Comparison of ENCODE assay signal across 17 cellular contexts in genomic region chr11:77207019-77207485, GRCh38.
DNase-seq lines count a peak whose midpoint lies in the region; ATAC-seq and TF ChIP-seq lines count a peak whose summit lies in the region.
"Had no signal": no experiment of that assay in that cellular context is flagged by ENCODE, and none has a peak within 500 bp of the region (broad histone marks: within the 10 kb centered on the region; RNA-seq: fewer than 3 reads in every experiment).

No MANE protein-coding gene starts in this region.

- no peak overlapping the region for H2BK20ac ChIP-seq in H9 (ENCODE audit: low read depth, low read length, poor library complexity, severe bottlenecking)

- H3K56ac ChIP-seq in H9 (ENCODE audit: insufficient read length, low read depth, low read length), result no peak overlapping the region

- CTCF ChIA-PET in PC-3 (lab: Charles Lee), result no interaction called here
- CTCF ChIA-PET in activated naive CD4-positive, alpha-beta T cell treated with anti-CD3 and anti-CD28 coated beads for 36 hours (lab: Charles Lee), result no interaction called here

- H3K9me3 ChIP-seq in heart left ventricle, result no peaks in the 10 kb centered on the region
- no peaks in the 10 kb centered on the region for H3K9me3 ChIP-seq in H9 (ENCODE audit: control insufficient read depth, low read depth, low read length)
- no peaks in the 10 kb centered on the region for H3K9me3 ChIP-seq in PC-3 (ENCODE audit: low read length)
- H3K9me3 ChIP-seq: SJCRH30 had no signal

- POLR2A ChIA-PET in PC-3 (lab: Charles Lee; ENCODE audit: unreplicated experiment), result no interaction called here

- TF ChIP-seq CTCF in heart left ventricle (IDR thresholded peaks at IDR 0.05) (no peak), H9 (conservative IDR thresholded peaks at IDR 0.05) (no peak), glutamatergic neuron (IDR thresholded peaks at IDR 0.05; ENCODE audit: partially characterized antibody, unreplicated experiment) (no peak), PC-3 (conservative IDR thresholded peaks at IDR 0.05; ENCODE audit: low read depth, low read length) (no peak)

- H3K27ac Mint-ChIP-seq in H9 (no peak overlapping the region), glutamatergic neuron (ENCODE audit: unreplicated experiment) (no peak overlapping the region)
- no peak overlapping the region for H3K27ac Mint-ChIP-seq in activated naive CD4-positive, alpha-beta T cell treated with anti-CD3 and anti-CD28 coated beads for 36 hours
- H3K27ac Mint-ChIP-seq: B cell; CD8-positive, alpha-beta T cell had no signal

- H4K5ac ChIP-seq in H9 (ENCODE audit: insufficient read length, low read depth, low read length), result no peak overlapping the region

- no peak overlapping the region for H4K8ac ChIP-seq in H9 (replicated peaks; ENCODE audit: insufficient read length, low read depth, low read length)

- H2BK15ac ChIP-seq in H9 (ENCODE audit: low read depth, low read length), result no peak overlapping the region

- H2BK120ac ChIP-seq in H9 (ENCODE audit: low read depth, low read length, poor library complexity, severe bottlenecking), result no peak overlapping the region

- H3K23ac ChIP-seq in H9 (ENCODE audit: insufficient read length, low read depth, low read length), result no peak overlapping the region

- H3K27ac ChIP-seq in heart left ventricle (no peak overlapping the region), H9 (ENCODE audit: insufficient read length, low read depth, low read length) (no peak overlapping the region), PC-3 (ENCODE audit: low read length) (no peak overlapping the region)
- H3K27ac ChIP-seq: RWPE1, SJCRH30 had no signal

- H4K91ac ChIP-seq in H9 (ENCODE audit: insufficient read length, low read depth, low read length), result no peak overlapping the region

- 84 to 93% (median 84%) methylated on average over 8 to 10 of the region's 10 CpGs for WGBS in heart left ventricle, 4 donors
- WGBS in H9 (ENCODE audit: extremely low coverage, insufficient read length, low lambda C conversion rate), result no CpG with 5 or more reads among the region's 10 CpGs

- H3T11ph ChIP-seq in H9 (ENCODE audit: low read length), result no peak overlapping the region

- peaks cover 0 to 2% of the 10 kb centered on the region in 2 experiments; a peak in 2 of 4 replicates for H3K4me1 Mint-ChIP-seq in H9
- no peaks in the 10 kb centered on the region for H3K4me1 Mint-ChIP-seq in glutamatergic neuron (ENCODE audit: low read depth, unreplicated experiment)
- no peaks in the 10 kb centered on the region for H3K4me1 Mint-ChIP-seq in activated naive CD4-positive, alpha-beta T cell treated with anti-CD3 and anti-CD28 coated beads for 36 hours (ENCODE audit: low read depth)
- H3K4me1 Mint-ChIP-seq: B cell had no signal

- intact Hi-C loops in cardiac septum (cut with DNase I) (no loop called here), heart left ventricle (cut with DNase I) (no loop called here), PC-3 (cut with micrococcal nuclease) (no loop called here)
- intact Hi-C loops in activated naive CD4-positive, alpha-beta T cell treated with anti-CD3 and anti-CD28 coated beads for 36 hours (cut with micrococcal nuclease), result no loop called here

- H3K9ac ChIP-seq in H9 (ENCODE audit: extremely low read depth, insufficient read length, low read length), result no peak overlapping the region
- H3K9ac ChIP-seq in PC-3 (ENCODE audit: low read length), result no peak overlapping the region

- H3K4me2 ChIP-seq in H9 (ENCODE audit: insufficient read depth, insufficient read length, low read length), result no peak overlapping the region
- H3K4me2 ChIP-seq in PC-3 (ENCODE audit: low read length), result no peak overlapping the region

- H3K27me3 Mint-ChIP-seq in H9 (ENCODE audit: low read depth), result peaks cover 1% of the 10 kb centered on the region; the same call in 1 of the 2 replicates
- peaks cover 6% of the 10 kb centered on the region for H3K27me3 Mint-ChIP-seq in glutamatergic neuron (ENCODE audit: unreplicated experiment)
- H3K27me3 Mint-ChIP-seq in activated naive CD4-positive, alpha-beta T cell treated with anti-CD3 and anti-CD28 coated beads for 36 hours (ENCODE audit: low read depth), result no peaks in the 10 kb centered on the region
- H3K27me3 Mint-ChIP-seq: B cell had no signal

- H3K9me3 Mint-ChIP-seq in H9, result no peaks in the 10 kb centered on the region
- H3K9me3 Mint-ChIP-seq in glutamatergic neuron (ENCODE audit: unreplicated experiment), result peaks cover 6% of the 10 kb centered on the region
- H3K9me3 Mint-ChIP-seq in activated naive CD4-positive, alpha-beta T cell treated with anti-CD3 and anti-CD28 coated beads for 36 hours, result no peaks in the 10 kb centered on the region
- H3K9me3 Mint-ChIP-seq: CD8-positive, alpha-beta T cell had no signal

- no peak overlapping the region for H2AFZ ChIP-seq in H9 (ENCODE audit: low read length)
- H2AFZ ChIP-seq in PC-3 (ENCODE audit: low read length), result no peak overlapping the region

- no TSS peak for BruUV-seq in PC-3 (replicated peaks; lab: Mats Ljungman, UMichigan)

- no peak overlapping the region for H3K4ac ChIP-seq in H9 (ENCODE audit: low read depth, low read length)

- no peak overlapping the region for H2AK5ac ChIP-seq in H9 (ENCODE audit: insufficient read length, low read length)

- H3K23me2 ChIP-seq in H9 (ENCODE audit: insufficient read length, low read depth, low read length, poor library complexity, severe bottlenecking), result no peaks in the 10 kb centered on the region

- H3K14ac ChIP-seq in H9 (ENCODE audit: insufficient read depth, low read length), result no peak overlapping the region

- no peaks in the 10 kb centered on the region for H3K9me2 ChIP-seq in PC-3 (replicated peaks; ENCODE audit: low read length)

- H4K20me1 ChIP-seq in H9 (ENCODE audit: control insufficient read depth, insufficient read depth, insufficient read length), result no peaks in the 10 kb centered on the region
- no peaks in the 10 kb centered on the region for H4K20me1 ChIP-seq in PC-3 (ENCODE audit: low read length)

- H3K36me3 Mint-ChIP-seq in H9 (ENCODE audit: insufficient read depth in 1 of 3, low read depth in 3 of 3) (no peaks in the 10 kb centered on the region), glutamatergic neuron (ENCODE audit: unreplicated experiment) (no peaks in the 10 kb centered on the region)
- H3K36me3 Mint-ChIP-seq in activated naive CD4-positive, alpha-beta T cell treated with anti-CD3 and anti-CD28 coated beads for 36 hours (ENCODE audit: low read depth), result no peaks in the 10 kb centered on the region
- H3K36me3 Mint-ChIP-seq: CD8-positive, alpha-beta T cell had no signal

- no peaks in the 10 kb centered on the region for H3K79me1 ChIP-seq in H9 (ENCODE audit: insufficient read depth, low read depth, low read length, poor library complexity, severe bottlenecking)

- no peak overlapping the region for H3K4me3 Mint-ChIP-seq in H9
- H3K4me3 Mint-ChIP-seq in glutamatergic neuron (ENCODE audit: unreplicated experiment), result no peak overlapping the region
- no peak overlapping the region for H3K4me3 Mint-ChIP-seq in activated naive CD4-positive, alpha-beta T cell treated with anti-CD3 and anti-CD28 coated beads for 36 hours
- H3K4me3 Mint-ChIP-seq: B cell; CD8-positive, alpha-beta T cell had no signal

- no peaks in the 10 kb centered on the region for H3K36me3 ChIP-seq in heart left ventricle
- H3K36me3 ChIP-seq in PC-3 (ENCODE audit: low read depth, low read length), result no peaks in the 10 kb centered on the region
- H3K36me3 ChIP-seq: SJCRH30 had no signal

- ATAC-seq in heart left ventricle (no peak), PC-3 (no peak)
- ATAC-seq: CD8-positive, alpha-beta T cell; HCT116 had no signal

- no peak overlapping the region for H2BK5ac ChIP-seq in H9 (ENCODE audit: insufficient read length, low read length)

- no peak for TF ChIP-seq POLR2A in heart left ventricle (IDR thresholded peaks at IDR 0.05)

- DNase-seq in cardiac septum (ENCODE audit: low spot score), result peak; percentile 71
- DNase-seq in heart left ventricle, result no peak
- peak; percentile 23 for DNase-seq in H9
- peak; percentile 14 for DNase-seq in glutamatergic neuron
- peak; percentile 27 for DNase-seq in ureter (ENCODE audit: low spot score)
- no peak for DNase-seq in PC-3
- DNase-seq in activated naive CD4-positive, alpha-beta T cell treated with anti-CD3 and anti-CD28 coated beads for 36 hours, result no peak
- DNase-seq: CD8-positive, alpha-beta T cell; MV-4-11; NCI-H1417 treated with DMSO at 0.1 percent for 48 hours; NCI-H1930; NCI-H2171; NCI-H446 treated with DMSO at 0.1 percent for 48 hours; SJCRH30 had no signal

- no peak overlapping the region for H3K18ac ChIP-seq in H9 (ENCODE audit: insufficient read length, low read depth, low read length)

- no peaks in the 10 kb centered on the region for H3F3A ChIP-seq in PC-3 (ENCODE audit: low read length, unreplicated experiment)

- H3K4me1 ChIP-seq in heart left ventricle, result no peaks in the 10 kb centered on the region
- H3K4me1 ChIP-seq in H9 (ENCODE audit: insufficient read depth, low read length), result no peaks in the 10 kb centered on the region
- H3K4me1 ChIP-seq in PC-3 (ENCODE audit: insufficient read depth, low read length), result no peaks in the 10 kb centered on the region
- H3K4me1 ChIP-seq: SJCRH30 had no signal

- no peak overlapping the region for H3K4me3 ChIP-seq in heart left ventricle
- H3K4me3 ChIP-seq in PC-3 (ENCODE audit: low read length), result no peak overlapping the region
- H3K4me3 ChIP-seq: SJCRH30 had no signal

- H3K27me3 ChIP-seq in heart left ventricle (no peaks in the 10 kb centered on the region), H9 (ENCODE audit: insufficient read depth, low read length) (no peaks in the 10 kb centered on the region), PC-3 (ENCODE audit: low read length) (no peaks in the 10 kb centered on the region)
- H3K27me3 ChIP-seq: SJCRH30 had no signal

- H3K79me2 ChIP-seq in H9 (ENCODE audit: insufficient read depth, low read length) (no peaks in the 10 kb centered on the region), PC-3 (ENCODE audit: low read length) (no peaks in the 10 kb centered on the region)

- no peak overlapping the region for H2BK12ac ChIP-seq in H9 (ENCODE audit: insufficient read length, low read depth, low read length)

Comparison
In these comparisons a context has a peak if more than half of its experiments do, and no peak if none do; other contexts are left out.
1. DNase-seq: peak in cardiac septum (single experiment), H9 (single experiment), glutamatergic neuron (single experiment) and ureter (single experiment); none in heart left ventricle (0 of 5), PC-3 (single experiment) and activated naive CD4-positive, alpha-beta T cell treated with anti-CD3 and anti-CD28 coated beads for 36 hours (single experiment).